ENCODE assay signal across 15 cellular contexts in genomic region chr2:112685167-112685884, GRCh38.
A peak's percentile ranks its signal among the peaks of the same experiment; 100 is the strongest.
DNase-seq lines count a peak whose midpoint lies in the region; ATAC-seq and TF ChIP-seq lines count a peak whose summit lies in the region.
"Had no signal": no experiment of that assay in that cellular context is flagged by ENCODE, and none has a peak within 500 bp of the region (broad histone marks: within the 10 kb centered on the region; RNA-seq: fewer than 3 reads in every experiment).

No MANE protein-coding gene starts in this region.

- ATAC-seq in SK-N-SH treated with all-trans-retinoic acid at 6 μM for 48 hours = peak; percentile 78
- no peak for ATAC-seq in GM21825 (IDR thresholded peaks at IDR 0.05; ENCODE audit: unreplicated experiment)
- ATAC-seq in HG03095 (IDR thresholded peaks at IDR 0.05; ENCODE audit: unreplicated experiment) = no peak
- ATAC-seq: gastroesophageal sphincter, GM23338 had no signal

- DNase-seq in fibroblast of pulmonary artery (ENCODE audit: low read depth) (no peak), NCI-H524 (lab: John Stamatoyannopoulos, UW) (no peak), T-helper 1 cell (no peak)
- DNase-seq: activated T-cell treated with anti-CD3 and anti-CD28 coated beads, Interleukin-2, amount 50 U/mL, for 24 hours; EL; stimulated activated CD4-positive, alpha-beta T cell treated with anti-CD3 and anti-CD28 coated beads, Interleukin-2, amount 100 ng/mL, for 24 hours; uterus had no signal

- H3K27ac ChIP-seq in 22Rv1 = no peak overlapping the region
- H3K27ac ChIP-seq: adrenal gland, gastroesophageal sphincter, uterus had no signal

- H3K4me3 ChIP-seq in fibroblast of pulmonary artery (replicated peaks; ENCODE audit: low read depth, low read length) = no peak overlapping the region
- H3K4me3 ChIP-seq: adrenal gland, gastroesophageal sphincter, GM23338, uterus had no signal

- TF ChIP-seq CTCF in 22Rv1 (IDR thresholded peaks at IDR 0.05) (0 out of 2 replicates have a peak, but pooled peaks have one; percentile 8), GM12872 (IDR thresholded peaks at IDR 0.05; ENCODE audit: insufficient read depth, low read depth, low read length) (0 out of 3 replicates have a peak, but pooled peaks have one; percentile 17), fibroblast of pulmonary artery (IDR thresholded peaks at IDR 0.05; ENCODE audit: low read length, missing control alignments) (peak; percentile 27)

TF ChIP-seq in SK-N-SH treated with all-trans-retinoic acid at 6 μM for 48 hours, 23 proteins besides CTCF, POLR2A, EP300 and RAD21:
- TF ChIP-seq ZC3H10 (CRISPR knock-in tag; IDR thresholded peaks at IDR 0.05) = no peak
- no peak for TF ChIP-seq PATZ1 (CRISPR knock-in tag; IDR thresholded peaks at IDR 0.05; ENCODE audit: borderline replicate concordance)
